ENCODE assay signal across 27 cellular contexts in the genomic region with DNA sequence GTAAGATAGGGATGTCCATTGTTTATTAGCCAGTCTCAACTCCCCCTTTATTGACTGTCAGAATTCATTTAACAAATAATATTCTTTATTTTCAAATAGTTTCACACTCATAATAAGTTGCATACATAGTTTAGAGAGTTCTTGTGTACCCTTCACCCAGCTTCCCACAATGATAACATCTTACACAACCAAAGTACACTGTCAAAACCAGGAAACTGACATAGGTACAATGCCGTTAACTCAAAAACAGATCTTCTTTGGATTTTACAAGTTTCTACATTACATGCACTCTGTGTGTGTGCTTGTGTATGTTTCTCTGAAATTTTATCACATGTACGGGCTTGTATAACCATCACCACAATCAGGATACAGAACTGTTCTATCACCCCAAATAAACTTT.
"Had no signal": no experiment of that assay in that cellular context is flagged by ENCODE, and none has a peak within 500 bp of the region (broad histone marks: within the 10 kb centered on the region; RNA-seq: fewer than 3 reads in every experiment).

No MANE protein-coding gene starts in this region.

- H3K4me3 ChIP-seq: stomach, suprapubic skin, testis, thoracic aorta, thyroid gland, tibial artery, tibial nerve, transverse colon, upper lobe of left lung, upper lobe of right lung, uterus, vagina had no signal

- H3K9me3 ChIP-seq: stomach, suprapubic skin, testis, thoracic aorta, thyroid gland, tibial artery, transverse colon, upper lobe of left lung, upper lobe of right lung, uterus, vagina had no signal

- H3K27me3 ChIP-seq: stomach, suprapubic skin, testis, thyroid gland, tibial nerve, transverse colon, upper lobe of left lung, upper lobe of right lung, uterus, vagina had no signal

- ATAC-seq: stimulated activated effector memory CD8-positive, alpha-beta T cell treated with anti-CD3 and anti-CD28 coated beads, Interleukin-12 subunit alpha, Interleukin-12 subunit beta, amount 100 ng/mL, for 72 hours; stimulated activated memory B cell treated with anti-CD40 and anti-IgM and Interleukin-4, amounts not matched to agents 10 μg/mL and 1 μg/mL and 100 μg/mL, for 72 hours; stimulated activated naive B cell treated with anti-CD40 and anti-IgM and Interleukin-4, amounts not matched to agents 10 μg/mL and 1 μg/mL and 100 μg/mL, for 72 hours; stimulated activated naive CD8-positive, alpha-beta T cell treated with anti-CD3 and anti-CD28 coated beads, Interleukin-15, amount 100 ng/mL, for 72 hours; stimulated activated naive CD8-positive, alpha-beta T cell treated with anti-CD3 and anti-CD28 coated beads, Interleukin-15, Interleukin-2, amounts not matched to agents 100 U/mL and 50 U/mL, for 24 hours; upper lobe of right lung had no signal

- DNase-seq: stimulated activated CD4-positive, alpha-beta T cell treated with anti-CD3 and anti-CD28 coated beads, Interleukin-2, amount 100 ng/mL, for 48 hours; stimulated activated CD4-positive, alpha-beta T cell treated with anti-CD3 and anti-CD28 coated beads, Interleukin-4, amount 100 ng/mL, for 1 hour; stimulated activated CD4-positive, alpha-beta T cell treated with anti-CD3 and anti-CD28 coated beads, Interleukin-4, amount 100 ng/mL, for 24 hours; stimulated activated CD4-positive, alpha-beta T cell treated with anti-CD3 and anti-CD28 coated beads, Interleukin-4, amount 100 ng/mL, for 4 hours; stimulated activated CD8-positive, alpha-beta memory T cell treated with anti-CD3 and anti-CD28 coated beads, Interleukin-4, amount 100 ng/mL, for 48 hours; stimulated activated naive B cell treated with anti-CD40 and anti-IgM and Interleukin-4, amounts not matched to agents 10 μg/mL and 1 μg/mL and 100 μg/mL, for 72 hours; stimulated activated naive CD4-positive, alpha-beta T cell; stimulated activated naive CD4-positive, alpha-beta T cell treated with Interleukin-2 at 50 U/mL for 16 hours; stimulated activated naive CD8-positive, alpha-beta T cell treated with anti-CD3 and anti-CD28 coated beads, Interleukin-15, amount 100 ng/mL, for 72 hours; stimulated activated naive CD8-positive, alpha-beta T cell treated with anti-CD3 and anti-CD28 coated beads, Interleukin-15, Interleukin-2, amounts not matched to agents 100 U/mL and 50 U/mL, for 24 hours; stomach; substantia nigra; testis; thyroid gland; tibial artery; transverse colon; trophoblast cell; upper lobe of left lung; upper lobe of right lung; uterus had no signal

- H3K27ac ChIP-seq: stomach, suprapubic skin, testis, thoracic aorta, thyroid gland, tibial artery, tibial nerve, transverse colon, upper lobe of left lung, upper lobe of right lung, uterus, vagina had no signal

- FAIRE-seq: urothelium cell line had no signal

- H3K36me3 ChIP-seq: stomach, suprapubic skin, thoracic aorta, thyroid gland, tibial artery, tibial nerve, transverse colon, upper lobe of left lung, upper lobe of right lung, uterus, vagina had no signal

- H3K4me1 ChIP-seq: stomach, suprapubic skin, testis, tibial artery, tibial nerve, upper lobe of left lung, upper lobe of right lung, uterus, vagina had no signal
